11 cellular contexts compared by ENCODE assay signal in the genomic region with DNA sequence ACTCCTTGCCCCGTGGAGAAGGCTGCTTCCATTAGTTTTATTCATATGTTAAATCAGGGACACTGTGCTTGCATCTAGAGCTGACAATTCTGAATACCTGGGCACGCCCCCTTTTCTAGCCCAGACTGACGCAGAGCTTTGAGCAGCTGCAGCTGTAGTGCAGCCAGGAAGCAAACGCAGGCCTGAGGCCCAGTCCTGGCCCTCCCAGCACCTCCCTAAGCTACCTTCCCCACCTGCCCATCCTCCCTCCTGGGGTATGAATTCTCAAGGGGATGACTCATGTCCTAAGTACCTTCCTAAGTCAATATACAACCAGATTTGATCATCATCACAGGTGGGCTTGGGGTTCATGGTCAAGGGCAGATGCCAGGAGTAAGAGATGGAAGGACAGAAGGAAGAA. TPM values are rescaled to one million over a fixed set of nuclear protein-coding genes. Genes with fewer than 3 reads are reported as not detected.
DNase-seq lines count a peak whose midpoint lies in the region; ATAC-seq, FAIRE-seq and TF ChIP-seq lines count a peak whose summit lies in the region.
"Had no signal": no experiment of that assay in that cellular context is flagged by ENCODE, and none has a peak within 500 bp of the region (broad histone marks: within the 10 kb centered on the region; RNA-seq: fewer than 3 reads in every experiment).

No MANE protein-coding gene starts in this region.

- TF ChIP-seq CTCF in Calu3 (IDR thresholded peaks at IDR 0.05; ENCODE audit: unreplicated experiment) (no peak), brain microvascular endothelial cell (IDR thresholded peaks at IDR 0.05; ENCODE audit: low read depth, low read length, missing control alignments) (no peak)
- TF ChIP-seq CTCF in activated CD8-positive, alpha-beta T cell treated with anti-CD3 and anti-CD28 coated beads for 36 hours (IDR thresholded peaks at IDR 0.05), result no peak

- H3K27ac Mint-ChIP-seq in Calu3 (ENCODE audit: unreplicated experiment), result peak overlapping the region; percentile 60
- peak overlapping the region; percentile 92 for H3K27ac Mint-ChIP-seq in activated CD8-positive, alpha-beta T cell treated with anti-CD3 and anti-CD28 coated beads for 36 hours

- no peak for FAIRE-seq in GM12892 (lab: Jason Lieb, UNC)
- FAIRE-seq: G401.6 had no signal

- peak; percentile 69 for DNase-seq in Calu3
- DNase-seq in activated CD8-positive, alpha-beta T cell treated with anti-CD3 and anti-CD28 coated beads for 36 hours, result no peak
- DNase-seq in islet precursor cell, result peak; percentile 78
- no peak for DNase-seq in SIG-M5 treated with dmso at 0.1 percent for 504 hours (lab: John Stamatoyannopoulos, UW; ENCODE audit: unreplicated experiment)
- no peak for DNase-seq in brain microvascular endothelial cell
- DNase-seq in GM12892 (ENCODE audit: insufficient read length), result no peak

- no peak overlapping the region for H3K4me3 ChIP-seq in brain microvascular endothelial cell (ENCODE audit: low read depth, low read length)
- H3K4me3 ChIP-seq: smooth muscle cell, thoracic aorta had no signal

- no peak overlapping the region for H3K4me3 Mint-ChIP-seq in Calu3 (ENCODE audit: low read depth, unreplicated experiment)
- peak overlapping the region; percentile 91 for H3K4me3 Mint-ChIP-seq in activated CD8-positive, alpha-beta T cell treated with anti-CD3 and anti-CD28 coated beads for 36 hours

- in situ Hi-C loops in brain microvascular endothelial cell (cut with HindIII; ENCODE audit: low pct_ligation_motif_present, low sequenced_read_pairs), result no loop called here

- no peaks in the 10 kb centered on the region for H3K27me3 ChIP-seq in brain microvascular endothelial cell (replicated peaks)

- peaks cover 46% of the 10 kb centered on the region for H3K4me1 Mint-ChIP-seq in Calu3 (ENCODE audit: low read depth, unreplicated experiment)
- peaks cover 70% of the 10 kb centered on the region for H3K4me1 Mint-ChIP-seq in activated CD8-positive, alpha-beta T cell treated with anti-CD3 and anti-CD28 coated beads for 36 hours (ENCODE audit: low read depth)

- H3K36me3 Mint-ChIP-seq in Calu3 (ENCODE audit: insufficient read depth, unreplicated experiment), result peaks cover 37% of the 10 kb centered on the region
- peaks cover 75% of the 10 kb centered on the region for H3K36me3 Mint-ChIP-seq in activated CD8-positive, alpha-beta T cell treated with anti-CD3 and anti-CD28 coated beads for 36 hours (ENCODE audit: low read depth)

- no peaks in the 10 kb centered on the region for H3K9me3 Mint-ChIP-seq in Calu3 (ENCODE audit: low read depth, unreplicated experiment)
- no peaks in the 10 kb centered on the region for H3K9me3 Mint-ChIP-seq in activated CD8-positive, alpha-beta T cell treated with anti-CD3 and anti-CD28 coated beads for 36 hours

- TF ChIP-seq RAD21 in Ishikawa (IDR thresholded peaks at IDR 0.05; ENCODE audit: low read depth), result no peak

- peaks cover under 1% of the 10 kb centered on the region for H3K27me3 Mint-ChIP-seq in Calu3 (ENCODE audit: unreplicated experiment)
- no peaks in the 10 kb centered on the region for H3K27me3 Mint-ChIP-seq in activated CD8-positive, alpha-beta T cell treated with anti-CD3 and anti-CD28 coated beads for 36 hours

- H3K27ac ChIP-seq in brain microvascular endothelial cell, result no peak overlapping the region

- TF ChIP-seq POLR2A in GM12892 (IDR thresholded peaks at IDR 0.05; ENCODE audit: low read depth, low read length), result no peak

- peaks cover 2% of the 10 kb centered on the region for H3K36me3 ChIP-seq in brain microvascular endothelial cell (replicated peaks)

- no peak for ATAC-seq in activated CD8-positive, alpha-beta T cell treated with anti-CD3 and anti-CD28 coated beads for 36 hours
- no peak for ATAC-seq in GM21528 (IDR thresholded peaks at IDR 0.05; ENCODE audit: low FRiP score, unreplicated experiment)

- BruUV-seq in Calu3 (replicated peaks; lab: Mats Ljungman, UMichigan), result no TSS peak

- POLR2A ChIA-PET in activated CD8-positive, alpha-beta T cell treated with anti-CD3 and anti-CD28 coated beads for 36 hours (lab: Charles Lee), result interaction anchor here (0.8 to 67.1 kb wide), 7 partner anchors 16 to 81 kb away, joined by 3 to 2439 read pairs (median 5); a partner anchor contains a TSS

- CTCF ChIA-PET in Calu3 (lab: Charles Lee), result no interaction called here
- CTCF ChIA-PET in activated CD8-positive, alpha-beta T cell treated with anti-CD3 and anti-CD28 coated beads for 36 hours (lab: Charles Lee), result interaction anchor here (1.0 to 1.8 kb wide), 5 partner anchors 17 to 62 kb away, joined by 3 to 7 read pairs (median 5); no protein-coding TSS in a partner anchor

- peak; percentile 40; the same call in 1 of the 2 replicates for TF ChIP-seq EP300 in Ishikawa (IDR thresholded peaks at IDR 0.05; ENCODE audit: borderline replicate concordance)

- intact Hi-C loops in Calu3 (cut with micrococcal nuclease; ENCODE audit: unreplicated experiment), result no loop called here
- intact Hi-C loops in activated CD8-positive, alpha-beta T cell treated with anti-CD3 and anti-CD28 coated beads for 36 hours (cut with micrococcal nuclease), result no loop called here

TF ChIP-seq in Ishikawa, 13 proteins besides CTCF, POLR2A, EP300 and RAD21:
- TF ChIP-seq, protein P1, sequence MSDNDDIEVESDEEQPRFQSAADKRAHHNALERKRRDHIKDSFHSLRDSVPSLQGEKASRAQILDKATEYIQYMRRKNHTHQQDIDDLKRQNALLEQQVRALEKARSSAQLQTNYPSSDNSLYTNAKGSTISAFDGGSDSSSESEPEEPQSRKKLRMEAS (IDR thresholded peaks at IDR 0.05), result no peak
- TF ChIP-seq FOXM1 (IDR thresholded peaks at IDR 0.05; ENCODE audit: borderline replicate concordance, low read depth), result no peak
- TF ChIP-seq, protein P2, sequence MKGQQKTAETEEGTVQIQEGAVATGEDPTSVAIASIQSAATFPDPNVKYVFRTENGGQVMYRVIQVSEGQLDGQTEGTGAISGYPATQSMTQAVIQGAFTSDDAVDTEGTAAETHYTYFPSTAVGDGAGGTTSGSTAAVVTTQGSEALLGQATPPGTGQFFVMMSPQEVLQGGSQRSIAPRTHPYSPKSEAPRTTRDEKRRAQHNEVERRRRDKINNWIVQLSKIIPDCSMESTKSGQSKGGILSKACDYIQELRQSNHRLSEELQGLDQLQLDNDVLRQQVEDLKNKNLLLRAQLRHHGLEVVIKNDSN (IDR thresholded peaks at IDR 0.05), result no peak
- no peak for TF ChIP-seq NFIC (IDR thresholded peaks at IDR 0.05)
- TF ChIP-seq CREB1 (IDR thresholded peaks at IDR 0.05; ENCODE audit: low read depth), result no peak
- TF ChIP-seq YY1 (IDR thresholded peaks at IDR 0.05; ENCODE audit: low read depth), result no peak
- TF ChIP-seq, protein P3, sequence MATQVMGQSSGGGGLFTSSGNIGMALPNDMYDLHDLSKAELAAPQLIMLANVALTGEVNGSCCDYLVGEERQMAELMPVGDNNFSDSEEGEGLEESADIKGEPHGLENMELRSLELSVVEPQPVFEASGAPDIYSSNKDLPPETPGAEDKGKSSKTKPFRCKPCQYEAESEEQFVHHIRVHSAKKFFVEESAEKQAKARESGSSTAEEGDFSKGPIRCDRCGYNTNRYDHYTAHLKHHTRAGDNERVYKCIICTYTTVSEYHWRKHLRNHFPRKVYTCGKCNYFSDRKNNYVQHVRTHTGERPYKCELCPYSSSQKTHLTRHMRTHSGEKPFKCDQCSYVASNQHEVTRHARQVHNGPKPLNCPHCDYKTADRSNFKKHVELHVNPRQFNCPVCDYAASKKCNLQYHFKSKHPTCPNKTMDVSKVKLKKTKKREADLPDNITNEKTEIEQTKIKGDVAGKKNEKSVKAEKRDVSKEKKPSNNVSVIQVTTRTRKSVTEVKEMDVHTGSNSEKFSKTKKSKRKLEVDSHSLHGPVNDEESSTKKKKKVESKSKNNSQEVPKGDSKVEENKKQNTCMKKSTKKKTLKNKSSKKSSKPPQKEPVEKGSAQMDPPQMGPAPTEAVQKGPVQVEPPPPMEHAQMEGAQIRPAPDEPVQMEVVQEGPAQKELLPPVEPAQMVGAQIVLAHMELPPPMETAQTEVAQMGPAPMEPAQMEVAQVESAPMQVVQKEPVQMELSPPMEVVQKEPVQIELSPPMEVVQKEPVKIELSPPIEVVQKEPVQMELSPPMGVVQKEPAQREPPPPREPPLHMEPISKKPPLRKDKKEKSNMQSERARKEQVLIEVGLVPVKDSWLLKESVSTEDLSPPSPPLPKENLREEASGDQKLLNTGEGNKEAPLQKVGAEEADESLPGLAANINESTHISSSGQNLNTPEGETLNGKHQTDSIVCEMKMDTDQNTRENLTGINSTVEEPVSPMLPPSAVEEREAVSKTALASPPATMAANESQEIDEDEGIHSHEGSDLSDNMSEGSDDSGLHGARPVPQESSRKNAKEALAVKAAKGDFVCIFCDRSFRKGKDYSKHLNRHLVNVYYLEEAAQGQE (IDR thresholded peaks at IDR 0.05; ENCODE audit: low read depth), result no peak
- TF ChIP-seq TAF1 (IDR thresholded peaks at IDR 0.05; ENCODE audit: low read depth), result no peak
- TF ChIP-seq ZBTB7A (IDR thresholded peaks at IDR 0.05; ENCODE audit: low read depth), result no peak
- TF ChIP-seq EGR1 (IDR thresholded peaks at IDR 0.05), result no peak
- TF ChIP-seq TCF12 (IDR thresholded peaks at IDR 0.05; ENCODE audit: low read depth), result 0 out of 2 replicates have a peak, but pooled peaks have one; percentile 35
- TF ChIP-seq TEAD4 (IDR thresholded peaks at IDR 0.05), result peak; percentile 58; the same call in 1 of the 2 replicates
- no peak for TF ChIP-seq CEBPB (IDR thresholded peaks at IDR 0.05)

RNA-seq across cellular contexts. Expression of a gene that starts 3.5 kb away (rescaled TPM):
- total RNA-seq in Calu3 (2022), result 37.2 and 44.5 TPM in 2 replicates
- 100 to 1,000 TPM; 210 to 216 TPM for total RNA-seq in activated CD8-positive, alpha-beta T cell treated with anti-CD3 and anti-CD28 coated beads for 36 hours
- polyA plus RNA-seq in GM12892 (2012; ENCODE audit: missing spikeins), result 70.4 TPM

RNA-seq across cellular contexts. Expression of a gene that starts 30.8 kb away (rescaled TPM):
- 34.0 and 34.2 TPM in 2 replicates for total RNA-seq in Calu3 (2022)
- 10 to 100 TPM; 52.3 to 55.3 TPM for total RNA-seq in activated CD8-positive, alpha-beta T cell treated with anti-CD3 and anti-CD28 coated beads for 36 hours
- polyA plus RNA-seq in GM12892 (2012; ENCODE audit: missing spikeins), result 21.9 TPM

RNA-seq across cellular contexts. Expression of a gene that starts 53.1 kb away (rescaled TPM):
- total RNA-seq in Calu3 (2022), result 1.5 and 1.6 TPM in 2 replicates
- 100 to 1,000 TPM; 147 to 150 TPM for total RNA-seq in activated CD8-positive, alpha-beta T cell treated with anti-CD3 and anti-CD28 coated beads for 36 hours
- polyA plus RNA-seq in GM12892 (2012; ENCODE audit: missing spikeins), result 116 TPM

Comparison
In these comparisons a context has a peak if more than half of its experiments do, and no peak if none do; other contexts are left out.
1. DNase-seq: peak in Calu3 (single experiment) and islet precursor cell (single experiment); none in activated CD8-positive, alpha-beta T cell treated with anti-CD3 and anti-CD28 coated beads for 36 hours (single experiment), SIG-M5 treated with dmso at 0.1 percent for 504 hours (single experiment), brain microvascular endothelial cell (single experiment) and GM12892 (single experiment).
2. RNA of a gene that starts 53.1 kb away (total RNA-seq): 147 to 150 TPM in activated CD8-positive, alpha-beta T cell treated with anti-CD3 and anti-CD28 coated beads for 36 hours; 1.5 to 1.6 TPM in Calu3; every median in the first group is over 10 times any median in the second.